8 cellular contexts compared by ENCODE assay signal in the genomic region with DNA sequence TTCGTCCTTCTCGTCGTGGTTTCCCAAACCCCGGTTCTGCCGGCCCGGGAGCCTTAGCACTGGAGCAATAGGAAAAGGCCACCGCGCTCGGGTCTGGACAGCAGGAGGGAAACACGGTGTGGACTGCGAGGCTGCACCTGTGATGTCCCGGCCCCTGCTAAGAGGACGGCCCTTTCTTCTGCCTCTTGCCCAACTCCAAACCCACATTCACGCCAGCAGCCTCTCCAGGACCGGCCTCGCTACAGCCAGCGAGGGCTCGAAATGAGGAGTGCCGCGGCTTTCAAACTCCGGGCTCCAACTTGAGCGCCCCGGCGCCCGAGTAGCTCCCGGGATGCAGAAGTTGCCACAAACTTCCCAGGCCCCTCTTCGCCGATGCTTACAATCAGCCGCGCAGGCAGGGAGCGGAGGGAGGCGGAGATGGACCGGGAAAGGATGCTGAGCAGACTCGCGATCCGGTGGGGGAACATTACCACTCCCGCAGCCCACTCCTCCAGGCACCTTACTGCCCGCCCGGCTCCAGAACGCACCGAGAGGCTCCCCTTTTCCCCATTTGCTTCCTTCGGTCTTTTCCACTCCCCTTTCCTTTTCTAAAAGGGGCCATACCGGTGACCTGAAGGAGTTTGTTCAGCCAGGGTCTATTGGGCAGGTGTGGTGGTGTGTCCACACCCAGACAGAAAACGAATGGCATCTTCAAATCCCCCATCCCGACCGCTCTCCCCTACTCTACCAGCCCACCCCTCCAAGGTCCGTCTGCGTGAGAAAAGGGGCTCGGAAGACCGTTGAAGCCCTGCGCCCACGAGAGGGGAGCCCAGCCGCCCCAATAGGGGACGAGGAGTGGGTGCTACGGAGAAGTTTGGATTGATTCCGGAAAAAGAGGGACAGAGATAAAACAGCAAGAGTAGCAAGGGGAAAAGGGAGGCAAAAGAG. TPM values are rescaled to one million over a fixed set of nuclear protein-coding genes. Genes with fewer than 3 reads are reported as not detected.
DNase-seq lines count a peak whose midpoint lies in the region; ATAC-seq and TF ChIP-seq lines count a peak whose summit lies in the region.

No MANE protein-coding gene starts in this region.

- H3K9me2 ChIP-seq in Karpas-422 (replicated peaks; ENCODE audit: insufficient read depth, low read length): no peaks in the 10 kb centered on the region

- intact Hi-C loops in heart left ventricle (cut with DNase I): loop anchor here in 1 of 10 donors (2.0 kb wide), 1 partner anchor 17 kb away; no protein-coding TSS in a partner anchor
- intact Hi-C loops in posterior vena cava (cut with DNase I): no loop called here

- WGBS in heart left ventricle, 4 donors: 1 to 2% (median 1%) methylated on average over 39 to 56 of the region's 56 CpGs

- H3K36me3 ChIP-seq in BJ (ENCODE audit: control insufficient read depth, insufficient read depth, low read length): no peaks in the 10 kb centered on the region
- no peaks in the 10 kb centered on the region for H3K36me3 ChIP-seq in Karpas-422 (ENCODE audit: insufficient read depth, low read length)
- H3K36me3 ChIP-seq in heart left ventricle: no peaks in the 10 kb centered on the region

- CTCF ChIA-PET in BJ (lab: Yijun Ruan, JAX): interaction anchor here (1.1 to 1.2 kb wide), 2 partner anchors 13 to 70 kb away, joined by 3 to 4 read pairs; no protein-coding TSS in a partner anchor

- ATAC-seq in heart left ventricle (peak; percentile 29 to 43 (median 34)), HG02970 (IDR thresholded peaks at IDR 0.05; ENCODE audit: low FRiP score, unreplicated experiment) (no peak)

- H4K20me1 ChIP-seq in Karpas-422 (ENCODE audit: insufficient read depth, low read depth, low read length): no peaks in the 10 kb centered on the region

- H3K4me3 ChIP-seq in BJ (ENCODE audit: low read depth, low read length) (peak overlapping the region; percentile 43), Karpas-422 (ENCODE audit: low read length) (no peak overlapping the region; the same call in 1 of the 2 replicates), heart left ventricle (peak overlapping the region; percentile 26 to 69 (median 60))

- no peak overlapping the region for H2AFZ ChIP-seq in Karpas-422 (ENCODE audit: low read length)

- H3K27ac ChIP-seq in Karpas-422 (ENCODE audit: low read length) (no peak overlapping the region), heart left ventricle (peak overlapping the region in 3 of 12 donors; percentile 61 to 76 (median 64))

- no peak for TF ChIP-seq POLR2A in heart left ventricle (IDR thresholded peaks at IDR 0.05)

- DNase-seq in BJ (ENCODE audit: low read depth): no peak
- DNase-seq in Karpas-422: no peak
- peak; percentile 26 for DNase-seq in activated naive CD4-positive, alpha-beta T cell treated with Interleukin-2 at 50 U/mL for 16 hours
- peak in 4 of 5 donors; percentile 20 to 63 (median 26) for DNase-seq in heart left ventricle
- peak; percentile 81 for DNase-seq in posterior vena cava (ENCODE audit: low spot score)
- DNase-seq in NCI-H187 (lab: John Stamatoyannopoulos, UW): no peak
- DNase-seq in DMS79 treated with DMSO at 0.1 percent for 48 hours (lab: John Stamatoyannopoulos, UW): no peak

- TF ChIP-seq CTCF in BJ (IDR thresholded peaks at IDR 0.05; ENCODE audit: insufficient read depth, low read depth, low read length): no peak
- no peak for TF ChIP-seq CTCF in heart left ventricle (IDR thresholded peaks at IDR 0.05)

- H3K4me1 ChIP-seq in Karpas-422 (ENCODE audit: low read length) (peaks cover 3% of the 10 kb centered on the region; the same call in 1 of the 2 replicates), heart left ventricle (peaks cover 0 to 23% (median 16%) of the 10 kb centered on the region in 12 donors)

- H3K27me3 ChIP-seq in BJ (ENCODE audit: control insufficient read depth, insufficient read depth, low read length) (peaks cover 23% of the 10 kb centered on the region), Karpas-422 (ENCODE audit: low read length) (no peaks in the 10 kb centered on the region; the same call in 1 of the 2 replicates), heart left ventricle (peaks cover 0 to 42% (median 10%) of the 10 kb centered on the region in 9 donors)

- POLR2A ChIA-PET in BJ (lab: Charles Lee): interaction anchor here (0.6 kb wide), 1 partner anchor 11 kb away, joined by 11 read pairs; no protein-coding TSS in a partner anchor

- peak overlapping the region; percentile 35 for H3K4me2 ChIP-seq in Karpas-422 (ENCODE audit: low read depth, low read length, poor library complexity, severe bottlenecking)

- H3K9ac ChIP-seq in Karpas-422 (ENCODE audit: low read length): no peak overlapping the region

- H3K79me2 ChIP-seq in Karpas-422 (ENCODE audit: low read length): no peaks in the 10 kb centered on the region

- H3K9me3 ChIP-seq in Karpas-422 (ENCODE audit: low read length) (no peaks in the 10 kb centered on the region), heart left ventricle (peaks cover 0 to 6% (median 1%) of the 10 kb centered on the region in 12 donors)

RNA-seq across cellular contexts. Expression of a gene that starts 18.8 kb away (rescaled TPM):
- polyA plus RNA-seq in BJ (2011; rRNA removed) (10.8 and 14.4 TPM in 2 replicates), heart left ventricle (10 to 100 TPM; 16.5 to 17.7 TPM)
- 11.7 and 13.6 TPM in 2 replicates for polyA minus RNA-seq in BJ (2011; rRNA and poly(A)+ RNA removed)
- total RNA-seq in Karpas-422 (2014; rRNA removed; shearing (Covaris generic); ENCODE audit: low replicate concordance): 5.9 and 6.8 TPM in 2 replicates
- total RNA-seq in heart left ventricle (10 to 100 TPM; 38.2 to 63.4 (median 41.3) TPM), posterior vena cava (10 to 100 TPM; 10.8 to 10.9 TPM)

Comparison
In these comparisons a context has a peak if more than half of its experiments do, and no peak if none do; other contexts are left out.
1. DNase-seq: peak in activated naive CD4-positive, alpha-beta T cell treated with Interleukin-2 at 50 U/mL for 16 hours (single experiment), heart left ventricle (4 of 5) and posterior vena cava (single experiment); none in BJ (single experiment), Karpas-422 (single experiment), NCI-H187 (0 of 2) and DMS79 treated with DMSO at 0.1 percent for 48 hours (single experiment).